In genomic region chr4:8197521-8197920, GRCh38 we compare ENCODE assay signal across 16 cellular contexts.
"Had no signal": no experiment of that assay in that cellular context is flagged by ENCODE, and none has a peak within 500 bp of the region (broad histone marks: within the 10 kb centered on the region; RNA-seq: fewer than 3 reads in every experiment).

No MANE protein-coding gene starts in this region.

- H3K9me3 ChIP-seq: adrenal gland, left lung, mucosa of descending colon, right atrium auricular region, thyroid gland, uterus had no signal

- H3K27me3 ChIP-seq: adrenal gland, cardiac muscle cell, right atrium auricular region, thyroid gland, uterus had no signal

- H3K4me3 ChIP-seq: adrenal gland, cardiac muscle cell, left lung, mucosa of descending colon, right atrium auricular region, thyroid gland, uterus had no signal

- ATAC-seq: naive thymus-derived CD8-positive, alpha-beta T cell had no signal

- H3K36me3 ChIP-seq: adrenal gland, cardiac muscle cell, left lung, right atrium auricular region, thyroid gland, uterus had no signal

- H3K27ac ChIP-seq: cardiac muscle cell, right atrium auricular region had no signal

- H3K9me3 Mint-ChIP-seq: activated naive CD4-positive, alpha-beta T cell treated with anti-CD3 and anti-CD28 coated beads, Interleukin-2, amount 10 ng/mL, durations not matched to agents 7 days and 5 days; activated T-helper 2 cell treated with anti-CD3 and anti-CD28 coated beads, Interferon-gamma antibody, Interleukin-2, Interleukin-4, amounts not matched to agents 10 μg/mL and 5 μg/mL and 100 μg/mL, durations not matched to agents 14 hours and 24 hours and 36 hours; naive thymus-derived CD8-positive, alpha-beta T cell had no signal

- H3K36me3 Mint-ChIP-seq: activated naive CD4-positive, alpha-beta T cell treated with anti-CD3 and anti-CD28 coated beads, Interleukin-2, amount 10 ng/mL, durations not matched to agents 7 days and 5 days; naive thymus-derived CD8-positive, alpha-beta T cell had no signal

- H3K27ac Mint-ChIP-seq: activated naive CD4-positive, alpha-beta T cell treated with anti-CD3 and anti-CD28 coated beads, Interleukin-2, amount 10 ng/mL, durations not matched to agents 7 days and 5 days; activated T-helper 2 cell treated with anti-CD3 and anti-CD28 coated beads, Interferon-gamma antibody, Interleukin-2, Interleukin-4, amounts not matched to agents 10 μg/mL and 5 μg/mL and 100 μg/mL, durations not matched to agents 14 hours and 24 hours and 36 hours had no signal

- DNase-seq: activated CD4-positive, alpha-beta T cell treated with anti-CD3 and anti-CD28 coated beads for 1 hour; activated CD4-positive, alpha-beta T cell treated with anti-CD3 and anti-CD28 coated beads, Interleukin-2, amount 50 U/mL, for 4 hours; activated naive CD4-positive, alpha-beta T cell treated with anti-CD3 and anti-CD28 coated beads, Interleukin-2, amount 10 ng/mL, durations not matched to agents 7 days and 5 days; islet precursor cell; naive thymus-derived CD8-positive, alpha-beta T cell; occipital lobe; T-helper 9 cell; uterus had no signal

- H3K27me3 Mint-ChIP-seq: naive thymus-derived CD8-positive, alpha-beta T cell; progenitor cell of endocrine pancreas had no signal
